ENCODE assay signal across 22 cellular contexts in the genomic region with DNA sequence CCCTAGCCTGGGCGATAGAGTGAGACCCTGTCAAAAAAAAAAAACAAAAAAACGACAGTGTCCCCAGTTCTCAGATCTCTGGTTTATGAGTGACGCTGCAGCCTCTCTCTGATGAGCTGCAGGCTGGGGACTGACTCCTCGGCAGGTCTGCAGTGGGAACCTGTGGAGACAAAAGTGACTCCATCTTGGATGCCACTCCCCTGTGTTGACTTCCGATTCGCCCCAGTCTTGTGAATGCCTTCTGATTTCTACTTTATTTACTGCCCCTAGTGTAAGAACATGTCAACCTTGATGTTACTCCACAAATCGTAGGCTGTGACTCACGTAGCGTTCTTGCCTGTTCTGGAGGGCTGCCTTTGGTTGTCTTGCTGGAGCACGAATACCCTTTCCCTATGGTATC. TPM values are rescaled to one million over a fixed set of nuclear protein-coding genes. Genes with fewer than 3 reads are reported as not detected.
DNase-seq lines count a peak whose midpoint lies in the region; ATAC-seq and TF ChIP-seq lines count a peak whose summit lies in the region.
"Had no signal": no experiment of that assay in that cellular context is flagged by ENCODE, and none has a peak within 500 bp of the region (broad histone marks: within the 10 kb centered on the region; RNA-seq: fewer than 3 reads in every experiment).

No MANE protein-coding gene starts in this region.

- H4K20me1 ChIP-seq in IMR-90 (ENCODE audit: insufficient read depth, low read length): no peaks in the 10 kb centered on the region

- H2BK15ac ChIP-seq in IMR-90 (ENCODE audit: low read depth, low read length): no peak overlapping the region

- no peaks in the 10 kb centered on the region for H3K36me3 Mint-ChIP-seq in chondrocyte (ENCODE audit: low read depth)
- H3K36me3 Mint-ChIP-seq: neural progenitor cell had no signal

- H3K18ac ChIP-seq in IMR-90 (ENCODE audit: low read depth, low read length): no peak overlapping the region

- no peaks in the 10 kb centered on the region for H3K36me3 ChIP-seq in IMR-90 (ENCODE audit: control insufficient read depth, insufficient read depth, low read length)
- peaks cover 12% of the 10 kb centered on the region for H3K36me3 ChIP-seq in muscle layer of colon (ENCODE audit: insufficient read depth, low read length)
- peaks cover 9 to 16% of the 10 kb centered on the region in 2 donors for H3K36me3 ChIP-seq in stomach smooth muscle (ENCODE audit: control insufficient read depth in 2 of 2, insufficient read depth in 2 of 2, low read length in 2 of 2)
- H3K36me3 ChIP-seq: neural progenitor cell, SJSA1 had no signal

- H2BK5ac ChIP-seq in IMR-90 (ENCODE audit: low read depth, low read length, poor library complexity, severe bottlenecking): no peak overlapping the region

- in situ Hi-C loops in IMR-90 (cut with MboI; ENCODE audit: low sequenced_read_pairs): loop anchor here (10.0 kb wide), 1 partner anchor 406 kb away; no protein-coding TSS in a partner anchor

- H3K4ac ChIP-seq in IMR-90 (ENCODE audit: low read depth, low read length): no peak overlapping the region

- H3K4me2 ChIP-seq in IMR-90 (ENCODE audit: low read depth, low read length): no peak overlapping the region
- H3K4me2 ChIP-seq: neural progenitor cell had no signal

- peak overlapping the region; percentile 21 for H2AK9ac ChIP-seq in IMR-90 (replicated peaks; ENCODE audit: low read depth, low read length, poor library complexity)

- H3K4me1 Mint-ChIP-seq in chondrocyte (ENCODE audit: low read depth): peaks cover 28% of the 10 kb centered on the region

- H3K4me3 Mint-ChIP-seq in chondrocyte (ENCODE audit: unreplicated experiment): no peak overlapping the region
- H3K4me3 Mint-ChIP-seq: neural progenitor cell, T-helper 17 cell had no signal

- H3K9ac ChIP-seq in IMR-90 (ENCODE audit: low read depth, low read length) (no peak overlapping the region), muscle layer of colon (ENCODE audit: low read length) (peak overlapping the region; percentile 39), stomach smooth muscle (ENCODE audit: low read length in 2 of 2) (no peak overlapping the region)
- H3K9ac ChIP-seq: neural progenitor cell had no signal

- no peak overlapping the region for H3K56ac ChIP-seq in IMR-90 (ENCODE audit: extremely low read depth, insufficient read depth, low read length)

- CTCF ChIA-PET in IMR-90 (lab: Yijun Ruan, JAX): interaction anchor here (0.7 kb wide), 1 partner anchor 241 kb away, joined by 4 read pairs; no protein-coding TSS in a partner anchor

- no peak for ATAC-seq in IMR-90 (ENCODE audit: low read depth)
- ATAC-seq: foreskin keratinocyte, PC-3, T-helper 17 cell had no signal

- H3K4me1 ChIP-seq in IMR-90 (ENCODE audit: control insufficient read depth, insufficient read depth, low read length) (no peaks in the 10 kb centered on the region; the same call in 1 of the 2 replicates), muscle layer of colon (ENCODE audit: insufficient read depth, low read length) (peaks cover 59% of the 10 kb centered on the region), stomach smooth muscle (ENCODE audit: control insufficient read depth, insufficient read depth, low read length) (peaks cover 67% of the 10 kb centered on the region)

- H3K27me3 Mint-ChIP-seq in chondrocyte (ENCODE audit: low read depth): no peaks in the 10 kb centered on the region
- H3K27me3 Mint-ChIP-seq: T-helper 17 cell had no signal

- H2BK120ac ChIP-seq in IMR-90 (ENCODE audit: low read depth, low read length): no peak overlapping the region

- TF ChIP-seq CTCF in IMR-90 (conservative IDR thresholded peaks at IDR 0.05; ENCODE audit: low read depth, low read length) (no peak), chondrocyte (IDR thresholded peaks at IDR 0.05) (no peak)

- H3K14ac ChIP-seq in IMR-90 (replicated peaks; ENCODE audit: low read depth, low read length): no peak overlapping the region

- H3K27ac ChIP-seq in IMR-90 (ENCODE audit: insufficient read depth, low read length) (no peak overlapping the region), muscle layer of colon (ENCODE audit: low read depth, low read length) (peak overlapping the region; percentile 77), stomach smooth muscle (ENCODE audit: low read length) (peak overlapping the region; percentile 92)
- H3K27ac ChIP-seq: foreskin keratinocyte, neural progenitor cell, SJSA1 had no signal

- H3K27ac Mint-ChIP-seq in chondrocyte (ENCODE audit: unreplicated experiment): no peak overlapping the region
- H3K27ac Mint-ChIP-seq: neural progenitor cell had no signal

- H4K91ac ChIP-seq in IMR-90 (ENCODE audit: insufficient read depth, low read depth, low read length): no peak overlapping the region

- H2AK5ac ChIP-seq in IMR-90 (ENCODE audit: low read depth, low read length): no peak overlapping the region

- H3K9me3 ChIP-seq in IMR-90 (ENCODE audit: control insufficient read depth, insufficient read depth, low read length) (no peaks in the 10 kb centered on the region), muscle layer of colon (ENCODE audit: low read length) (no peaks in the 10 kb centered on the region), stomach smooth muscle (ENCODE audit: control insufficient read depth in 2 of 2, low read length in 2 of 2) (no peaks in the 10 kb centered on the region)
- H3K9me3 ChIP-seq: SJSA1 had no signal

- H3K4me3 ChIP-seq in IMR-90 (ENCODE audit: insufficient read depth, low read depth, low read length): no peak overlapping the region
- H3K4me3 ChIP-seq in muscle layer of colon (ENCODE audit: low read depth in 1 of 2, low read length in 2 of 2): no peak overlapping the region
- no peak overlapping the region for H3K4me3 ChIP-seq in stomach smooth muscle (ENCODE audit: low read length in 2 of 2)
- H3K4me3 ChIP-seq: dorsolateral prefrontal cortex, neural progenitor cell, SJSA1 had no signal

- 95% methylated on average over 4 of the region's 10 CpGs; no CpG with 5 or more reads in 1 of the 2 experiments for WGBS in IMR-90 (ENCODE audit: extremely low coverage in 2 of 2, insufficient read length in 1 of 2), 2 experiments

- peaks cover 2% of the 10 kb centered on the region; the same call in 1 of the 2 replicates for H3K27me3 ChIP-seq in IMR-90 (ENCODE audit: control insufficient read depth, insufficient read depth, low read length)
- H3K27me3 ChIP-seq in muscle layer of colon (ENCODE audit: control insufficient read depth in 1 of 2, insufficient read depth in 2 of 2, low read length in 2 of 2): no peaks in the 10 kb centered on the region
- H3K27me3 ChIP-seq in stomach smooth muscle (ENCODE audit: control insufficient read depth in 1 of 2, insufficient read depth in 2 of 2, low read length in 2 of 2): no peaks in the 10 kb centered on the region
- H3K27me3 ChIP-seq: dorsolateral prefrontal cortex, SJSA1 had no signal

- H2AFZ ChIP-seq in IMR-90 (replicated peaks; ENCODE audit: low read length, poor library complexity): no peak overlapping the region
- H2AFZ ChIP-seq: neural progenitor cell had no signal

- no peak for TF ChIP-seq POLR2A in IMR-90 (IDR thresholded peaks at IDR 0.05; ENCODE audit: low read depth, low read length)

- H2BK20ac ChIP-seq in IMR-90 (ENCODE audit: low read depth, low read length): no peak overlapping the region

- no TSS peak for BruUV-seq in IMR-90 (replicated peaks; lab: Mats Ljungman, UMichigan)

- H3K9me1 ChIP-seq in IMR-90 (ENCODE audit: insufficient read depth, low read length): peaks cover 4% of the 10 kb centered on the region; the same call in 1 of the 2 replicates

- DNase-seq in IMR-90 (no peak), chondrocyte (ENCODE audit: low spot score) (peak; percentile 26), NCI-H1694 (lab: John Stamatoyannopoulos, UW) (no peak), pons (ENCODE audit: low spot score) (no peak)
- no peak for DNase-seq in stimulated activated CD8-positive, alpha-beta memory T cell treated with anti-CD3 and anti-CD28 coated beads, Interleukin-4, amount 100 ng/mL, for 48 hours
- DNase-seq: activated CD4-positive, alpha-beta T cell treated with anti-CD3 and anti-CD28 coated beads, Interleukin-2, amount 50 U/mL, for 4 hours; activated gamma-delta T cell treated with Interleukin-2 at 50 U/mL for 16 hours; DMS79 treated with DMSO at 0.1 percent for 48 hours; dorsolateral prefrontal cortex; foreskin keratinocyte; GOT3; midbrain; NCI-H1930; NCI-H226; PC-3; stimulated activated CD4-positive, alpha-beta T cell treated with anti-CD3 and anti-CD28 coated beads, Interleukin-4, amount 100 ng/mL, for 4 hours; T-helper 17 cell had no signal

- no peak overlapping the region for H4K8ac ChIP-seq in IMR-90 (ENCODE audit: low read depth in 2 of 2, low read length in 2 of 2)

- TF ChIP-seq RAD21 in IMR-90 (IDR thresholded peaks at IDR 0.05; ENCODE audit: low read length): no peak

- intact Hi-C loops in IMR-90 (cut with micrococcal nuclease): loop anchor here (5.0 to 10.0 kb wide), 2 partner anchors 403 to 626 kb away; no protein-coding TSS in a partner anchor

- dilution Hi-C loops in IMR-90 (cut with HindIII; ENCODE audit: low sequenced_read_pairs, unreplicated experiment): no loop called here

- no peaks in the 10 kb centered on the region for H3K9me3 Mint-ChIP-seq in chondrocyte (ENCODE audit: low read depth)
- H3K9me3 Mint-ChIP-seq: neural progenitor cell had no signal

- H4K5ac ChIP-seq in IMR-90 (ENCODE audit: low read depth, low read length): no peak overlapping the region

- H3K79me1 ChIP-seq in IMR-90 (ENCODE audit: low read depth in 1 of 2, low read length in 2 of 2): no peaks in the 10 kb centered on the region

- H3K23ac ChIP-seq in IMR-90 (ENCODE audit: low read depth, low read length): no peak overlapping the region

- POLR2A ChIA-PET in IMR-90 (lab: Charles Lee; ENCODE audit: unreplicated experiment): no interaction called here

TF ChIP-seq in IMR-90, 13 proteins besides CTCF, POLR2A, EP300 and RAD21 (continues in another document):
- TF ChIP-seq, protein P1, sequence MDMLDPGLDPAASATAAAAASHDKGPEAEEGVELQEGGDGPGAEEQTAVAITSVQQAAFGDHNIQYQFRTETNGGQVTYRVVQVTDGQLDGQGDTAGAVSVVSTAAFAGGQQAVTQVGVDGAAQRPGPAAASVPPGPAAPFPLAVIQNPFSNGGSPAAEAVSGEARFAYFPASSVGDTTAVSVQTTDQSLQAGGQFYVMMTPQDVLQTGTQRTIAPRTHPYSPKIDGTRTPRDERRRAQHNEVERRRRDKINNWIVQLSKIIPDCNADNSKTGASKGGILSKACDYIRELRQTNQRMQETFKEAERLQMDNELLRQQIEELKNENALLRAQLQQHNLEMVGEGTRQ (IDR thresholded peaks at IDR 0.05; ENCODE audit: low read depth, low read length): no peak
- TF ChIP-seq RFX5 (IDR thresholded peaks at IDR 0.05; ENCODE audit: low read depth, low read length): no peak

RNA-seq across cellular contexts. Expression of a gene that starts 6.2 kb away (rescaled TPM):
- total RNA-seq in IMR-90 (2012; rRNA removed) (not detected in 2 replicates), chondrocyte (not detected in 3 replicates)
- not detected in 2 replicates for polyA plus RNA-seq in IMR-90 (2012; rRNA removed)
- 0.03 TPM in 1 of 2 replicates, not detected in the other for polyA plus RNA-seq in IMR-90 (2012; cell fraction: cytosol; rRNA removed)
- polyA plus RNA-seq in IMR-90 (2012; cell fraction: nucleus; rRNA removed; ENCODE audit: low replicate concordance): not detected in 2 replicates
- total RNA-seq: foreskin keratinocyte, kidney epithelial cell, SJSA1, T-helper 17 cell had no signal

RNA-seq across cellular contexts. Expression of a gene that starts 40.8 kb away (rescaled TPM):
- total RNA-seq in IMR-90 (2012; rRNA removed): not detected in 2 replicates
- polyA plus RNA-seq in IMR-90 (2012; rRNA removed): 0.07 and 0.48 TPM in 2 replicates
- polyA plus RNA-seq in IMR-90 (2012; cell fraction: cytosol; rRNA removed): 0.13 TPM in 1 of 2 replicates, not detected in the other
- 0.08 and 0.19 TPM in 2 replicates for polyA plus RNA-seq in IMR-90 (2012; cell fraction: nucleus; rRNA removed; ENCODE audit: low replicate concordance)
- 1.7 to 11.1 TPM (median 8.9 TPM) in 3 replicates for total RNA-seq in chondrocyte
